In genomic region chr2:119366649-119367471, GRCh38 we compare ENCODE assay signal across 1 cellular context.
A peak's percentile ranks its signal among the peaks of the same experiment; 100 is the strongest.
TF ChIP-seq lines count a peak whose summit lies in the region.

C2orf76 (minus strand) TSS chr2:119366834; CDS start chr2:119339959, 26,875 bp downstream.
DBI (plus strand) TSS chr2:119366977; CDS start chr2:119367052, 75 bp downstream.

TF ChIP-seq in H1, 55 proteins besides CTCF, POLR2A, EP300 and RAD21:
- no peak for TF ChIP-seq ZNF274 (IDR thresholded peaks at IDR 0.05; ENCODE audit: borderline replicate concordance, extremely low read depth, low read length)
- TF ChIP-seq CBX5 (IDR thresholded peaks at IDR 0.05; ENCODE audit: low read depth, low read length): no peak
- no peak for TF ChIP-seq JUN (IDR thresholded peaks at IDR 0.05; ENCODE audit: low read depth, low read length)
- no peak for TF ChIP-seq CHD7 (IDR thresholded peaks at IDR 0.05; ENCODE audit: insufficient replicate concordance, low read length)
- peak; percentile 93 for TF ChIP-seq POLR2AphosphoS5 (IDR thresholded peaks at IDR 0.05; ENCODE audit: low read depth, low read length)
- no peak for TF ChIP-seq SUZ12 (IDR thresholded peaks at IDR 0.05; ENCODE audit: low read length)
- TF ChIP-seq BRCA1 (IDR thresholded peaks at IDR 0.05; ENCODE audit: low read depth, low read length): no peak
- no peak for TF ChIP-seq BACH1 (IDR thresholded peaks at IDR 0.05; ENCODE audit: low read length)
- no peak for TF ChIP-seq SIX5 (IDR thresholded peaks at IDR 0.05; ENCODE audit: low read depth, low read length)
- TF ChIP-seq HDAC2 (IDR thresholded peaks at IDR 0.05; ENCODE audit: borderline replicate concordance in 1 of 2, low read depth in 2 of 2, low read length in 2 of 2): peak in 1 of 2 experiments; percentile 69; a peak in 1 of 4 replicates
- 0 out of 2 replicates have a peak, but pooled peaks have one; percentile 48 for TF ChIP-seq ATF3 (IDR thresholded peaks at IDR 0.05; ENCODE audit: insufficient read depth, low read depth, low read length)
- TF ChIP-seq TBP (IDR thresholded peaks at IDR 0.05; ENCODE audit: low read depth, low read length): peak; percentile 89
- TF ChIP-seq HDAC6 (IDR thresholded peaks at IDR 0.05; ENCODE audit: low read depth, low read length): no peak
- TF ChIP-seq KDM4A (IDR thresholded peaks at IDR 0.05; ENCODE audit: low read depth, low read length, severe bottlenecking): peak; percentile 78
- TF ChIP-seq GTF2F1 (IDR thresholded peaks at IDR 0.05; ENCODE audit: borderline replicate concordance, low read depth, low read length): no peak
- no peak for TF ChIP-seq POU5F1 (IDR thresholded peaks at IDR 0.05; ENCODE audit: low read depth, low read length)
- TF ChIP-seq KDM1A (IDR thresholded peaks at IDR 0.05; ENCODE audit: borderline replicate concordance, low read length): no peak
- TF ChIP-seq JUND (IDR thresholded peaks at IDR 0.05; ENCODE audit: low read length): no peak
- peak in 1 of 2 experiments; percentile 79; a peak in 2 of 4 replicates for TF ChIP-seq SIN3A (conservative IDR thresholded peaks at IDR 0.05 in 1 of 2, IDR thresholded peaks at IDR 0.05 in 1 of 2; ENCODE audit: low read depth in 1 of 2, low read length in 2 of 2)
- peak; percentile 63; the same call in 1 of the 2 replicates for TF ChIP-seq TCF12 (IDR thresholded peaks at IDR 0.05; ENCODE audit: low read depth, low read length)
- no peak for TF ChIP-seq SAP30 (IDR thresholded peaks at IDR 0.05; ENCODE audit: insufficient read depth, insufficient replicate concordance, low read length)
- TF ChIP-seq YY1 (IDR thresholded peaks at IDR 0.05; ENCODE audit: low read depth, low read length): no peak
- TF ChIP-seq MAFK (IDR thresholded peaks at IDR 0.05; ENCODE audit: low read depth, low read length): no peak
- no peak for TF ChIP-seq SP1 (IDR thresholded peaks at IDR 0.05; ENCODE audit: low read depth, low read length)
- no peak for TF ChIP-seq SP2 (IDR thresholded peaks at IDR 0.05; ENCODE audit: low read length)
- no peak for TF ChIP-seq GABPA (IDR thresholded peaks at IDR 0.05; ENCODE audit: borderline replicate concordance, insufficient read depth, low read length)
- TF ChIP-seq CHD1 (IDR thresholded peaks at IDR 0.05; ENCODE audit: low read depth, low read length): no peak
- TF ChIP-seq SRF (IDR thresholded peaks at IDR 0.05; ENCODE audit: low read depth, low read length): no peak
- TF ChIP-seq FOSL1 (IDR thresholded peaks at IDR 0.05; ENCODE audit: insufficient read depth, low read depth, low read length): no peak
- TF ChIP-seq CREB1 (IDR thresholded peaks at IDR 0.05): peak; percentile 65
- TF ChIP-seq SIRT6 (IDR thresholded peaks at IDR 0.05; ENCODE audit: low read length): no peak
- TF ChIP-seq RFX5 (IDR thresholded peaks at IDR 0.05; ENCODE audit: borderline replicate concordance, low read depth, low read length): no peak
- TF ChIP-seq TEAD4 (IDR thresholded peaks at IDR 0.05; ENCODE audit: low read depth, low read length): no peak
- peak; percentile 95 for TF ChIP-seq TAF1 (IDR thresholded peaks at IDR 0.05; ENCODE audit: low read depth, low read length)
- TF ChIP-seq, protein P1, sequence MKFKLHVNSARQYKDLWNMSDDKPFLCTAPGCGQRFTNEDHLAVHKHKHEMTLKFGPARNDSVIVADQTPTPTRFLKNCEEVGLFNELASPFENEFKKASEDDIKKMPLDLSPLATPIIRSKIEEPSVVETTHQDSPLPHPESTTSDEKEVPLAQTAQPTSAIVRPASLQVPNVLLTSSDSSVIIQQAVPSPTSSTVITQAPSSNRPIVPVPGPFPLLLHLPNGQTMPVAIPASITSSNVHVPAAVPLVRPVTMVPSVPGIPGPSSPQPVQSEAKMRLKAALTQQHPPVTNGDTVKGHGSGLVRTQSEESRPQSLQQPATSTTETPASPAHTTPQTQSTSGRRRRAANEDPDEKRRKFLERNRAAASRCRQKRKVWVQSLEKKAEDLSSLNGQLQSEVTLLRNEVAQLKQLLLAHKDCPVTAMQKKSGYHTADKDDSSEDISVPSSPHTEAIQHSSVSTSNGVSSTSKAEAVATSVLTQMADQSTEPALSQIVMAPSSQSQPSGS (IDR thresholded peaks at IDR 0.05; ENCODE audit: low read length): no peak
- peak; percentile 79; the same call in 1 of the 2 replicates for TF ChIP-seq PHF8 (conservative IDR thresholded peaks at IDR 0.05; ENCODE audit: low read depth, low read length)
- TF ChIP-seq CTBP2 (IDR thresholded peaks at IDR 0.05; ENCODE audit: borderline replicate concordance, insufficient read depth, insufficient read length, low read length): no peak
- peak; percentile 30; the same call in 1 of the 2 replicates for TF ChIP-seq RBBP5 (IDR thresholded peaks at IDR 0.05; ENCODE audit: borderline replicate concordance, low read depth, low read length)
- TF ChIP-seq BCL11A (IDR thresholded peaks at IDR 0.05; ENCODE audit: low read depth in 2 of 2, low read length in 2 of 2): no peak
- TF ChIP-seq RXRA (IDR thresholded peaks at IDR 0.05; ENCODE audit: insufficient read depth, low read depth, low read length): no peak
- TF ChIP-seq E2F6 (IDR thresholded peaks at IDR 0.05): peak; percentile 63; the same call in 1 of the 2 replicates
- TF ChIP-seq NRF1 (IDR thresholded peaks at IDR 0.05; ENCODE audit: low read depth, low read length): peak; percentile 37
- no peak for TF ChIP-seq EZH2 (IDR thresholded peaks at IDR 0.05; ENCODE audit: low read depth, low read length, severe bottlenecking)
- peak; percentile 79 for TF ChIP-seq MAX (IDR thresholded peaks at IDR 0.05)
- no peak for TF ChIP-seq NANOG (IDR thresholded peaks at IDR 0.05; ENCODE audit: insufficient read depth, low read depth, low read length, poor library complexity, severe bottlenecking)
- TF ChIP-seq CHD2 (IDR thresholded peaks at IDR 0.05; ENCODE audit: low read length): no peak
- peak; percentile 69 for TF ChIP-seq ASH2L (IDR thresholded peaks at IDR 0.05; ENCODE audit: low read length)
- TF ChIP-seq USF2 (IDR thresholded peaks at IDR 0.05; ENCODE audit: low read length): peak; percentile 79
- peak; percentile 100 for TF ChIP-seq CEBPB (IDR thresholded peaks at IDR 0.05; ENCODE audit: low read depth, low read length)
- peak; percentile 92 for TF ChIP-seq TAF7 (optimal IDR thresholded peaks at IDR 0.05; ENCODE audit: borderline replicate concordance, low read depth, low read length)
